8 cellular contexts compared by ENCODE assay signal in the genomic region with DNA sequence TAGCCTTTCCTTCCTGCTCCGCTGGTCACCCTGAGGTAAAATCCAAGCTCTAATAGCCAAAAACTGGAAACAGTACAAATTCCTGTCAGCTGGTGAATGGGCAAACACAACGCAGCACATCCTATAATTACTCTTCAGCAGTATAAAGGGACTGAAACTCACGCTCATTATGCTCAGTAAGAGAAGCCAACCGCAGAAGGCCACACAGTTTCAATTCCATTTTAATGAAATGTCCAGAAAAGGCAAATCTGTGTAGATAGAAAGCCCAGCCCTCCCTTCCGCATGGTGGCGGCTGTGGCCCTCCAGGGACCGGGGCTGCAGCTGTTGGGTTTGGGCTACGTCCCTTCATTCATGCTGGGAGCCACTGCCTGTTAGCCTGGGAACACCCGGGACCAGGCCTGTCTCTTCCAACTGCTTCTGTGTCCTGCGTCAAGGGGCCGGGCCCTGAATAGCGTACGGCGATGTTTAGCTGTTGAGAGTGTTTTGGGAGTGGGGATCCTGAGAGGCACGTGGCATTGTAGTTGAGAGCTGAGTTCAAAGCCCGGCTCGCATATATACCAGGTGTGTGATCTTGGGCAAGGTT. TPM values are rescaled to one million over a fixed set of nuclear protein-coding genes. Genes with fewer than 3 reads are reported as not detected.
DNase-seq lines count a peak whose midpoint lies in the region; ATAC-seq and TF ChIP-seq lines count a peak whose summit lies in the region.
"Had no signal": no experiment of that assay in that cellular context is flagged by ENCODE, and none has a peak within 500 bp of the region (broad histone marks: within the 10 kb centered on the region; RNA-seq: fewer than 3 reads in every experiment).

No MANE protein-coding gene starts in this region.

- no peaks in the 10 kb centered on the region for H3K36me3 Mint-ChIP-seq in chondrocyte (ENCODE audit: low read depth)

- H3K4me1 Mint-ChIP-seq in chondrocyte (ENCODE audit: low read depth) = peaks cover 7% of the 10 kb centered on the region

- H3K27me3 Mint-ChIP-seq in chondrocyte (ENCODE audit: low read depth) = no peaks in the 10 kb centered on the region

- no peak for TF ChIP-seq CTCF in chondrocyte (IDR thresholded peaks at IDR 0.05)

- peak; percentile 91 for ATAC-seq in GM19395 (IDR thresholded peaks at IDR 0.05; ENCODE audit: unreplicated experiment)
- ATAC-seq in HG03280 (IDR thresholded peaks at IDR 0.05; ENCODE audit: unreplicated experiment) = peak; percentile 81

- H3K4me3 Mint-ChIP-seq in chondrocyte (ENCODE audit: unreplicated experiment) = no peak overlapping the region

- H3K27ac Mint-ChIP-seq in chondrocyte (ENCODE audit: unreplicated experiment) = peak overlapping the region; percentile 66

- H3K9me3 Mint-ChIP-seq in chondrocyte (ENCODE audit: low read depth) = no peaks in the 10 kb centered on the region

- DNase-seq in chondrocyte (ENCODE audit: low spot score) (no peak), superior temporal gyrus (ENCODE audit: extremely low spot score) (peak; percentile 47), NCI-H510A (lab: John Stamatoyannopoulos, UW) (no peak), NCI-H345 treated with DMSO at 0.1 percent for 48 hours (lab: John Stamatoyannopoulos, UW; ENCODE audit: unreplicated experiment) (no peak), SHP77 (lab: John Stamatoyannopoulos, UW) (no peak)

RNA-seq across cellular contexts. Expression of a gene that starts 23.5 kb away (rescaled TPM):
- 0.10 to 0.13 TPM in 2 of 3 replicates, not detected in the other for total RNA-seq in chondrocyte
- total RNA-seq: M059J had no signal

RNA-seq across cellular contexts. Expression of a gene that starts 40.8 kb away (rescaled TPM):
- total RNA-seq in chondrocyte = 12.7 to 15.9 TPM (median 13.7 TPM) in 3 replicates

RNA-seq across cellular contexts. Expression of a gene that starts 41.3 kb away (rescaled TPM):
- total RNA-seq in chondrocyte = 15.1 to 21.0 TPM (median 17.6 TPM) in 3 replicates

RNA-seq across cellular contexts. Expression of a gene that starts 44.3 kb away (rescaled TPM):
- total RNA-seq in chondrocyte = 23.9 to 30.2 TPM (median 24.0 TPM) in 3 replicates

RNA-seq across cellular contexts. Expression of a gene that starts 58.2 kb away (rescaled TPM):
- 14.7 to 21.7 TPM (median 17.8 TPM) in 3 replicates for total RNA-seq in chondrocyte
